Comparison of ENCODE assay signal across 31 cellular contexts in genomic region chr4:183291070-183291469, GRCh38. TPM values are rescaled to one million over a fixed set of nuclear protein-coding genes. Genes with fewer than 3 reads are reported as not detected.
"Had no signal": no experiment of that assay in that cellular context is flagged by ENCODE, and none has a peak within 500 bp of the region (broad histone marks: within the 10 kb centered on the region; RNA-seq: fewer than 3 reads in every experiment).

No MANE protein-coding gene starts in this region.

- H3K4me3 Mint-ChIP-seq: activated naive CD8-positive, alpha-beta T cell; mesothelial cell of epicardium; naive thymus-derived CD8-positive, alpha-beta T cell; neural progenitor cell; stimulated activated effector memory CD8-positive, alpha-beta T cell treated with anti-CD3 and anti-CD28 coated beads, Interleukin-12 subunit alpha, Interleukin-12 subunit beta, amount 100 ng/mL, for 72 hours; stimulated activated naive CD8-positive, alpha-beta T cell treated with anti-CD3 and anti-CD28 coated beads, Interleukin-15, amount 100 ng/mL, for 72 hours had no signal

- ATAC-seq: esophagus mucosa; naive thymus-derived CD8-positive, alpha-beta T cell; sciatic nerve; stimulated activated effector memory CD8-positive, alpha-beta T cell treated with anti-CD3 and anti-CD28 coated beads, Interleukin-12 subunit alpha, Interleukin-12 subunit beta, amount 100 ng/mL, for 72 hours; stimulated activated naive CD8-positive, alpha-beta T cell treated with anti-CD3 and anti-CD28 coated beads, Interleukin-15, amount 100 ng/mL, for 72 hours had no signal

- FAIRE-seq: small intestine had no signal

- H3K36me3 Mint-ChIP-seq: stimulated activated effector memory CD8-positive, alpha-beta T cell treated with anti-CD3 and anti-CD28 coated beads, Interleukin-12 subunit alpha, Interleukin-12 subunit beta, amount 100 ng/mL, for 72 hours had no signal

- H3K27me3 Mint-ChIP-seq: activated naive CD8-positive, alpha-beta T cell; naive thymus-derived CD8-positive, alpha-beta T cell; stimulated activated naive CD8-positive, alpha-beta T cell treated with anti-CD3 and anti-CD28 coated beads, Interleukin-15, amount 100 ng/mL, for 72 hours had no signal

- H3K27ac Mint-ChIP-seq: activated naive CD8-positive, alpha-beta T cell; activated T-helper 2 cell treated with anti-CD3 and anti-CD28 coated beads, Interferon-gamma antibody, Interleukin-2, Interleukin-4, amounts not matched to agents 10 μg/mL and 5 μg/mL and 100 μg/mL, durations not matched to agents 14 hours and 24 hours and 36 hours; mesothelial cell of epicardium; naive thymus-derived CD8-positive, alpha-beta T cell; neural progenitor cell; stimulated activated effector memory CD8-positive, alpha-beta T cell treated with anti-CD3 and anti-CD28 coated beads, Interleukin-12 subunit alpha, Interleukin-12 subunit beta, amount 100 ng/mL, for 72 hours; stimulated activated naive CD8-positive, alpha-beta T cell treated with anti-CD3 and anti-CD28 coated beads, Interleukin-15, amount 100 ng/mL, for 72 hours had no signal

- H3K4me1 Mint-ChIP-seq: stimulated activated effector memory CD8-positive, alpha-beta T cell treated with anti-CD3 and anti-CD28 coated beads, Interleukin-12 subunit alpha, Interleukin-12 subunit beta, amount 100 ng/mL, for 72 hours; stimulated activated naive CD8-positive, alpha-beta T cell treated with anti-CD3 and anti-CD28 coated beads, Interleukin-15, amount 100 ng/mL, for 72 hours had no signal

- DNase-seq: activated CD4-positive, alpha-beta T cell treated with anti-CD3 and anti-CD28 coated beads, Interleukin-2, amount 50 U/mL, for 1 hour; activated CD4-positive, CD25-positive, alpha-beta regulatory T cell treated with anti-CD3 and anti-CD28 coated beads, Interleukin-2, amount 50 U/mL, for 72 hours; activated naive CD4-positive, alpha-beta T cell; activated T-cell treated with anti-CD3 and anti-CD28 coated beads, Interleukin-2, amount 50 U/mL, for 1 hour; adrenal gland; brain microvascular endothelial cell; central memory CD4-positive, alpha-beta T cell; dermis blood vessel endothelial cell; effector CD8-positive, alpha-beta T cell; foreskin melanocyte; glutamatergic neuron; left ventricle myocardium inferior; naive thymus-derived CD8-positive, alpha-beta T cell; posterior cingulate gyrus; small intestine; stimulated activated CD4-positive, alpha-beta T cell treated with anti-CD3 and anti-CD28 coated beads, Interleukin-2, amount 100 ng/mL, for 24 hours; stimulated activated naive CD8-positive, alpha-beta T cell treated with anti-CD3 and anti-CD28 coated beads, Interleukin-15, amount 100 ng/mL, for 72 hours; tibial artery had no signal

- H3K9me3 Mint-ChIP-seq: activated T-helper 2 cell treated with anti-CD3 and anti-CD28 coated beads, Interferon-gamma antibody, Interleukin-2, Interleukin-4, amounts not matched to agents 10 μg/mL and 5 μg/mL and 100 μg/mL, durations not matched to agents 14 hours and 24 hours and 36 hours; mesothelial cell of epicardium; naive thymus-derived CD8-positive, alpha-beta T cell; neural progenitor cell; stimulated activated effector memory CD8-positive, alpha-beta T cell treated with anti-CD3 and anti-CD28 coated beads, Interleukin-12 subunit alpha, Interleukin-12 subunit beta, amount 100 ng/mL, for 72 hours; stimulated activated naive CD8-positive, alpha-beta T cell treated with anti-CD3 and anti-CD28 coated beads, Interleukin-15, amount 100 ng/mL, for 72 hours had no signal

RNA-seq across cellular contexts. Expression of gene CLDN22, which starts 29.0 kb away (rescaled TPM):
- total RNA-seq: activated T-helper 2 cell treated with anti-CD3 and anti-CD28 coated beads, Interferon-gamma antibody, Interleukin-2, Interleukin-4, amounts not matched to agents 10 μg/mL and 5 μg/mL and 100 μg/mL, durations not matched to agents 14 hours and 24 hours and 36 hours; adrenal gland; ascending aorta; dermis blood vessel endothelial cell; hepatocyte; left ventricle myocardium inferior; lung microvascular endothelial cell; mesothelial cell of epicardium; naive thymus-derived CD8-positive, alpha-beta T cell; omental fat pad; renal cortical epithelial cell; sciatic nerve; urinary bladder had no signal

RNA-seq across cellular contexts. Expression of gene CLDN24, which starts 31.2 kb away (rescaled TPM):
- total RNA-seq: activated T-helper 2 cell treated with anti-CD3 and anti-CD28 coated beads, Interferon-gamma antibody, Interleukin-2, Interleukin-4, amounts not matched to agents 10 μg/mL and 5 μg/mL and 100 μg/mL, durations not matched to agents 14 hours and 24 hours and 36 hours; adrenal gland; ascending aorta; dermis blood vessel endothelial cell; hepatocyte; left ventricle myocardium inferior; lung microvascular endothelial cell; mesothelial cell of epicardium; naive thymus-derived CD8-positive, alpha-beta T cell; omental fat pad; renal cortical epithelial cell; sciatic nerve; urinary bladder had no signal
